In the genomic region with DNA sequence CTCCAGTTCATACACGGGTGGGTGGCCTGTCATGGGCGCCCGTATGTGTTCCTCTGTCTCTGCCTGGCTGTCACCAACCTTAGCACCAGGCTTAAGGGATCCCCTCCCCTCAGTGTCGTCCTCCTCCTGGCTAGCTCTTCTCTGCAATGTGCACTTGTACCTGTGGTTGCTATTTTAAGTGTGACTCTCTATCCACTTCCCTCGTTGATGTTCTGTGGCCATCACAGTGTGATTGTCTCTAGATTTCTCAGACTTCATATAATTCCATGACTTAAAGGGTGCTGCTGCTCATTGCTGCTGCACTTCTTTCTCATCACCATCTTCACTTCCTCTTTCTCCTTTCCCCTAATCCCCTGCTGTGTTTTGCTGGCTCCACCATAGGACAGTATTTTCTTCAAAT, we compare ENCODE assay signal across 13 cellular contexts.
A peak's percentile ranks its signal among the peaks of the same experiment; 100 is the strongest.
DNase-seq lines count a peak whose midpoint lies in the region; ATAC-seq and TF ChIP-seq lines count a peak whose summit lies in the region.
"Had no signal": no experiment of that assay in that cellular context is flagged by ENCODE, and none has a peak within 500 bp of the region (broad histone marks: within the 10 kb centered on the region; RNA-seq: fewer than 3 reads in every experiment).

No MANE protein-coding gene starts in this region.

- H3K27ac ChIP-seq in SU-DHL-6 (ENCODE audit: low read depth, low read length) (peak overlapping the region; percentile 54), lower lobe of right lung (no peak overlapping the region)
- H3K27ac ChIP-seq: SK-N-MC, upper lobe of right lung had no signal

- TF ChIP-seq CTCF in SU-DHL-6 (IDR thresholded peaks at IDR 0.05; ENCODE audit: insufficient read depth, low read length, poor library complexity, severe bottlenecking) (no peak), lower lobe of right lung (IDR thresholded peaks at IDR 0.05) (no peak)

- no peak overlapping the region for H3K4me3 ChIP-seq in SU-DHL-6 (ENCODE audit: insufficient read depth, low read length, poor library complexity, severe bottlenecking)
- H3K4me3 ChIP-seq in lower lobe of right lung = no peak overlapping the region
- H3K4me3 ChIP-seq: SK-N-MC, upper lobe of right lung had no signal

- H3K9me3 ChIP-seq in SU-DHL-6 (ENCODE audit: insufficient read depth, low read length) = no peaks in the 10 kb centered on the region
- H3K9me3 ChIP-seq in lower lobe of right lung = no peaks in the 10 kb centered on the region
- H3K9me3 ChIP-seq: upper lobe of right lung had no signal

- H3K9me2 ChIP-seq in SU-DHL-6 (replicated peaks; ENCODE audit: insufficient read depth, low read length) = no peaks in the 10 kb centered on the region

- peak; percentile 81 for ATAC-seq in GM18508 (IDR thresholded peaks at IDR 0.05; ENCODE audit: insufficient read depth, unreplicated experiment)
- peak; percentile 83 for ATAC-seq in GM21423 (IDR thresholded peaks at IDR 0.05; ENCODE audit: unreplicated experiment)
- ATAC-seq in HG03175 (IDR thresholded peaks at IDR 0.05; ENCODE audit: unreplicated experiment) = peak; percentile 87
- ATAC-seq in lower lobe of right lung = no peak
- ATAC-seq: upper lobe of right lung had no signal

- no peaks in the 10 kb centered on the region for H3K36me3 ChIP-seq in SU-DHL-6 (ENCODE audit: low read length)
- no peaks in the 10 kb centered on the region for H3K36me3 ChIP-seq in lower lobe of right lung
- H3K36me3 ChIP-seq: upper lobe of right lung had no signal

- H2AFZ ChIP-seq in SU-DHL-6 (ENCODE audit: low read depth, low read length, severe bottlenecking) = peak overlapping the region; percentile 63

- intact Hi-C loops in lower lobe of right lung (cut with DNase I) = no loop called here

- H3K79me2 ChIP-seq in SU-DHL-6 (ENCODE audit: insufficient read depth, low read length) = no peaks in the 10 kb centered on the region

- no peaks in the 10 kb centered on the region for H3F3A ChIP-seq in SU-DHL-6 (ENCODE audit: insufficient read depth)

- peak overlapping the region; percentile 22 for H3K4me2 ChIP-seq in SU-DHL-6 (ENCODE audit: low read depth, low read length, poor library complexity, severe bottlenecking)

- peak overlapping the region; percentile 31 for H3K9ac ChIP-seq in SU-DHL-6 (ENCODE audit: low read length)

- no peaks in the 10 kb centered on the region for H4K20me1 ChIP-seq in SU-DHL-6 (ENCODE audit: low read depth, low read length)

- no peaks in the 10 kb centered on the region for H3K4me1 ChIP-seq in lower lobe of right lung
- H3K4me1 ChIP-seq: upper lobe of right lung had no signal

- DNase-seq in C1 segment of cervical spinal cord (lab: John Stamatoyannopoulos, UW) (no peak), lower lobe of right lung (no peak), SK-N-DZ (ENCODE audit: low spot score) (no peak), COLO668 (lab: John Stamatoyannopoulos, UW; ENCODE audit: unreplicated experiment) (no peak)
- DNase-seq: activated naive CD4-positive, alpha-beta T cell treated with anti-CD3 and anti-CD28 coated beads, Interleukin-2, amount 10 ng/mL, durations not matched to agents 7 days and 5 days; IMR-90; mesenchymal stem cell; upper lobe of right lung had no signal

- no peaks in the 10 kb centered on the region for H3K27me3 ChIP-seq in SU-DHL-6 (ENCODE audit: low read length)
- no peaks in the 10 kb centered on the region for H3K27me3 ChIP-seq in lower lobe of right lung (ENCODE audit: low read depth)
- H3K27me3 ChIP-seq: upper lobe of right lung had no signal

Comparison
In these comparisons a context has a peak if more than half of its experiments do, and no peak if none do; other contexts are left out.
1. ATAC-seq: peak in GM18508 (single experiment), GM21423 (single experiment) and HG03175 (single experiment); none in lower lobe of right lung (0 of 2).